Comparison of ENCODE assay signal across 14 cellular contexts in genomic region chr21:45852886-45853400, GRCh38.
"Had no signal": no experiment of that assay in that cellular context is flagged by ENCODE, and none has a peak within 500 bp of the region (broad histone marks: within the 10 kb centered on the region; RNA-seq: fewer than 3 reads in every experiment).

No MANE protein-coding gene starts in this region.

- H3K27ac Mint-ChIP-seq: activated naive CD8-positive, alpha-beta T cell; stimulated activated effector memory CD8-positive, alpha-beta T cell treated with anti-CD3 and anti-CD28 coated beads, Interleukin-12 subunit alpha, Interleukin-12 subunit beta, amount 100 ng/mL, for 72 hours had no signal

- H3K27me3 Mint-ChIP-seq: brain had no signal

- H3K27me3 ChIP-seq: right lobe of liver, vagina had no signal

- H3K4me3 Mint-ChIP-seq: activated naive CD8-positive, alpha-beta T cell; brain; central memory CD8-positive, alpha-beta T cell; stimulated activated effector memory CD8-positive, alpha-beta T cell treated with anti-CD3 and anti-CD28 coated beads, Interleukin-12 subunit alpha, Interleukin-12 subunit beta, amount 100 ng/mL, for 72 hours had no signal

- H3K27ac ChIP-seq: left lung, right lobe of liver, SK-N-MC, tibial artery, vagina had no signal

- DNase-seq: activated CD4-positive, alpha-beta T cell treated with anti-CD3 and anti-CD28 coated beads, Interleukin-2, amount 50 U/mL, for 48 hours; activated gamma-delta T cell treated with Interleukin-2 at 50 U/mL for 16 hours; dermis blood vessel endothelial cell; right lobe of liver; stimulated activated CD4-positive, alpha-beta T cell treated with anti-CD3 and anti-CD28 coated beads, Interleukin-2, amount 100 ng/mL, for 24 hours; T-helper 1 cell; tibial artery had no signal

- ATAC-seq: left lung; right lobe of liver; stimulated activated effector memory CD8-positive, alpha-beta T cell treated with anti-CD3 and anti-CD28 coated beads, Interleukin-12 subunit alpha, Interleukin-12 subunit beta, amount 100 ng/mL, for 72 hours had no signal

- H3K9me3 ChIP-seq: left lung, right lobe of liver, tibial artery, vagina had no signal

- H3K4me1 ChIP-seq: left lung, right lobe of liver, tibial artery, vagina had no signal

- H3K4me3 ChIP-seq: left lung, right lobe of liver, SK-N-MC, tibial artery, vagina had no signal

- H3K9me3 Mint-ChIP-seq: brain; central memory CD8-positive, alpha-beta T cell; stimulated activated effector memory CD8-positive, alpha-beta T cell treated with anti-CD3 and anti-CD28 coated beads, Interleukin-12 subunit alpha, Interleukin-12 subunit beta, amount 100 ng/mL, for 72 hours had no signal

- H3K36me3 ChIP-seq: left lung, right lobe of liver, tibial artery, vagina had no signal

- H3K4me1 Mint-ChIP-seq: central memory CD8-positive, alpha-beta T cell; stimulated activated effector memory CD8-positive, alpha-beta T cell treated with anti-CD3 and anti-CD28 coated beads, Interleukin-12 subunit alpha, Interleukin-12 subunit beta, amount 100 ng/mL, for 72 hours had no signal

- H3K36me3 Mint-ChIP-seq: activated naive CD8-positive, alpha-beta T cell; brain; stimulated activated effector memory CD8-positive, alpha-beta T cell treated with anti-CD3 and anti-CD28 coated beads, Interleukin-12 subunit alpha, Interleukin-12 subunit beta, amount 100 ng/mL, for 72 hours had no signal
